ENCODE assay signal across 17 cellular contexts in the genomic region with DNA sequence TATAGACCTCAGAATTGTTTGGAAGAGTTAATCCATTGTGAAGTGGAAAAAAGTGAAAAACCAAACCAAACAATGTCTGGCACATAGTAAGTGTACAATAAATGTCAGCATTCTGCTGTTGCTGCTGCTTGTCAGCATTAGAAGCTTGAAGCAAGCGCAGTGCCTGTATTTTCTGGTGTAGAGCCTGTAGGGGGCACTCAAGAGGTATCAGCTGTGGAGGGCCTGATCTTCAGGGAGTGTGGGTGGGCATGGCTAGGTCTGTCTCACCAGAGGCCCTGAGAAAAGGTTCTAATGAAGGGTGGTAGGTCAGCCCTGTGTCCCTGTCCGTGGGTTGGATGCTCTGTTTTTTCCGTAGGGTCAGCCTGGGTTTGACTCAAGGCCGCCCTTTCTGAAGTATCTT. TPM values are rescaled to one million over a fixed set of nuclear protein-coding genes. Genes with fewer than 3 reads are reported as not detected.
DNase-seq lines count a peak whose midpoint lies in the region; ATAC-seq, FAIRE-seq and TF ChIP-seq lines count a peak whose summit lies in the region.
"Had no signal": no experiment of that assay in that cellular context is flagged by ENCODE, and none has a peak within 500 bp of the region (broad histone marks: within the 10 kb centered on the region; RNA-seq: fewer than 3 reads in every experiment).

No MANE protein-coding gene starts in this region.

- no peak overlapping the region for H3K56ac ChIP-seq in H1 (replicated peaks; ENCODE audit: insufficient read length, low read depth, low read length)

- DNase-seq in Calu3 (no peak), H1 (ENCODE audit: low read depth in 1 of 2, low spot score in 2 of 2) (peak in 1 of 2 experiments; percentile 63), right lobe of liver (no peak), NCI-H2081 treated with DMSO at 0.1 percent for 48 hours (lab: John Stamatoyannopoulos, UW) (no peak), activated T-cell treated with anti-CD3 and anti-CD28 coated beads for 4 hours (no peak), H4 (ENCODE audit: low spot score) (no peak), HK-2 (ENCODE audit: unreplicated experiment) (no peak)
- DNase-seq in Jurkat, Clone E6-1 (ENCODE audit: low read depth, low spot score): peak; percentile 12
- DNase-seq: C1 segment of cervical spinal cord, mesenchymal stem cell, NCI-H1092, NCI-H510A had no signal

- no peaks in the 10 kb centered on the region for H3K79me1 ChIP-seq in H1 (ENCODE audit: low read depth, low read length)

- no peaks in the 10 kb centered on the region for H3K36me3 Mint-ChIP-seq in Calu3 (ENCODE audit: insufficient read depth, unreplicated experiment)

- POLR2A ChIA-PET in H1 (lab: Charles Lee; ENCODE audit: partially characterized antibody): no interaction called here

- no TSS peak for BruUV-seq in Calu3 (replicated peaks; lab: Mats Ljungman, UMichigan)

- H3K36me3 ChIP-seq in H1 (ENCODE audit: control insufficient read depth in 2 of 4, insufficient read depth in 4 of 4, low read length in 3 of 4) (no peaks in the 10 kb centered on the region), right lobe of liver (no peaks in the 10 kb centered on the region)
- H3K36me3 ChIP-seq: suprapubic skin had no signal

- no peak overlapping the region for H3K4me3 ChIP-seq in Jurkat, Clone E6-1 (ENCODE audit: low read length)
- H3K4me3 ChIP-seq in H1 (ENCODE audit: extremely low read depth in 1 of 4, insufficient read depth in 2 of 4, low read depth in 3 of 4, low read length in 4 of 4): no peak overlapping the region
- H3K4me3 ChIP-seq in right lobe of liver: no peak overlapping the region
- H3K4me3 ChIP-seq: suprapubic skin had no signal

- no peak overlapping the region for H2BK12ac ChIP-seq in H1 (ENCODE audit: low read depth, low read length)

- no peak overlapping the region for H2BK20ac ChIP-seq in H1 (ENCODE audit: low read length)

- no peaks in the 10 kb centered on the region for H3K79me2 ChIP-seq in H1 (ENCODE audit: control insufficient read depth in 1 of 2, insufficient read depth in 2 of 2, low read length in 2 of 2)

- no peak overlapping the region for H2BK15ac ChIP-seq in H1 (ENCODE audit: low read length)

- no peak overlapping the region for H3K18ac ChIP-seq in H1 (ENCODE audit: extremely low read depth, low read length)

- H3K23me2 ChIP-seq in H1 (ENCODE audit: low read depth, low read length): peaks cover 8% of the 10 kb centered on the region; the same call in 1 of the 2 replicates

- H3K4me1 ChIP-seq in H1 (replicated peaks in 1 of 4; ENCODE audit: control insufficient read depth in 3 of 4, insufficient read depth in 4 of 4, low read length in 3 of 4) (peaks cover 0 to 5% (median 2%) of the 10 kb centered on the region in 4 experiments; a peak in 5 of 7 replicates), right lobe of liver (peaks cover 0 to 59% (median 15%) of the 10 kb centered on the region in 4 donors)

- no peak overlapping the region for H3K14ac ChIP-seq in H1 (ENCODE audit: insufficient read length)

- H3K27ac ChIP-seq in H1 (ENCODE audit: low read depth, low read length) (no peak overlapping the region), right lobe of liver (peak overlapping the region in 2 of 3 donors; percentile 75 to 84)
- H3K27ac ChIP-seq: suprapubic skin had no signal

- no peaks in the 10 kb centered on the region for H3K9me3 Mint-ChIP-seq in Calu3 (ENCODE audit: low read depth, unreplicated experiment)
- H3K9me3 Mint-ChIP-seq: activated T-helper 17 cell treated with anti-CD3 and anti-CD28 coated beads, Interleukin-2, amount 50 U/mL, for 72 hours had no signal

- no peak overlapping the region for H3K4me2 ChIP-seq in H1 (ENCODE audit: insufficient read depth in 1 of 2, low read depth in 2 of 2, low read length in 2 of 2)

- TF ChIP-seq EP300 in H1 (IDR thresholded peaks at IDR 0.05; ENCODE audit: borderline replicate concordance in 1 of 2, low read depth in 2 of 2, low read length in 2 of 2): no peak

- peak; percentile 45 for TF ChIP-seq CTCF in Calu3 (IDR thresholded peaks at IDR 0.05; ENCODE audit: unreplicated experiment)
- TF ChIP-seq CTCF in H1 (IDR thresholded peaks at IDR 0.05; ENCODE audit: control extremely low read depth in 1 of 3, insufficient read depth in 1 of 3, low read depth in 1 of 3, low read length in 3 of 3): peak; percentile 70 to 81 (median 80)
- TF ChIP-seq CTCF in right lobe of liver (IDR thresholded peaks at IDR 0.05): peak; percentile 22 to 54 (median 31)

- H3K27me3 Mint-ChIP-seq in Calu3 (ENCODE audit: unreplicated experiment): peaks cover 7% of the 10 kb centered on the region

- intact Hi-C loops in Calu3 (cut with micrococcal nuclease; ENCODE audit: unreplicated experiment) (loop anchor here (10.0 kb wide), 1 partner anchor 377 kb away; no protein-coding TSS in a partner anchor), right lobe of liver (cut with DNase I) (no loop called here)

- H2AK5ac ChIP-seq in H1 (ENCODE audit: low read depth, low read length): no peak overlapping the region

- H2BK5ac ChIP-seq in H1 (ENCODE audit: low read depth, low read length): no peak overlapping the region

- TF ChIP-seq POLR2A in H1 (IDR thresholded peaks at IDR 0.05; ENCODE audit: control extremely low read depth in 1 of 2, low read depth in 2 of 2, low read length in 2 of 2) (no peak), right lobe of liver (IDR thresholded peaks at IDR 0.05) (no peak)

- no peak overlapping the region for H3K27ac Mint-ChIP-seq in Calu3 (ENCODE audit: unreplicated experiment)
- H3K27ac Mint-ChIP-seq: activated T-helper 17 cell treated with anti-CD3 and anti-CD28 coated beads, Interleukin-2, amount 50 U/mL, for 72 hours had no signal

- no peak overlapping the region for H2AFZ ChIP-seq in H1 (ENCODE audit: low read length)

- FAIRE-seq in H1 (lab: Jason Lieb, UNC): peak; percentile 69
- FAIRE-seq: bronchial epithelial cell, GM12892 had no signal

- no peak overlapping the region for H3K4me3 Mint-ChIP-seq in Calu3 (ENCODE audit: low read depth, unreplicated experiment)
- H3K4me3 Mint-ChIP-seq: activated T-helper 17 cell treated with anti-CD3 and anti-CD28 coated beads, Interleukin-2, amount 50 U/mL, for 72 hours had no signal

- H4K8ac ChIP-seq in H1 (ENCODE audit: extremely low read depth, insufficient read depth, low read length): no peak overlapping the region

- H4K20me1 ChIP-seq in H1 (replicated peaks in 1 of 2; ENCODE audit: control insufficient read depth in 1 of 2, insufficient read depth in 2 of 2, low read length in 2 of 2): no peaks in the 10 kb centered on the region

- no peak overlapping the region for H3K23ac ChIP-seq in H1 (ENCODE audit: insufficient read length)

- H3K9ac ChIP-seq in H1 (replicated peaks in 1 of 4; ENCODE audit: extremely low read depth in 1 of 4, low read depth in 3 of 4, low read length in 3 of 4): no peak overlapping the region

- H3K27me3 ChIP-seq in H1 (replicated peaks in 1 of 4; ENCODE audit: control insufficient read depth in 3 of 4, extremely low read depth in 1 of 4, insufficient read depth in 3 of 4, low read length in 3 of 4) (peaks cover 10 to 33% (median 29%) of the 10 kb centered on the region in 4 experiments), right lobe of liver (no peaks in the 10 kb centered on the region)

- no peaks in the 10 kb centered on the region for H3K9me3 ChIP-seq in H1 (ENCODE audit: insufficient read depth in 2 of 2, low read depth in 1 of 2, low read length in 1 of 2)
- H3K9me3 ChIP-seq in right lobe of liver: no peaks in the 10 kb centered on the region
- H3K9me3 ChIP-seq: suprapubic skin had no signal

- no peak overlapping the region for H4K5ac ChIP-seq in H1 (ENCODE audit: insufficient read length, low read depth, low read length)

- H3K4me1 Mint-ChIP-seq in Calu3 (ENCODE audit: low read depth, unreplicated experiment): peaks cover 13% of the 10 kb centered on the region
- H3K4me1 Mint-ChIP-seq: activated T-helper 17 cell treated with anti-CD3 and anti-CD28 coated beads, Interleukin-2, amount 50 U/mL, for 72 hours had no signal

- no peak overlapping the region for H3K4ac ChIP-seq in H1 (replicated peaks; ENCODE audit: insufficient read length, low read depth, low read length)

- CTCF ChIA-PET in Calu3 (lab: Charles Lee) (interaction anchor here (0.8 kb wide), 1 partner anchor 28 kb away, joined by 3 read pairs; no protein-coding TSS in a partner anchor), H1 (lab: Charles Lee; ENCODE audit: partially characterized antibody) (interaction anchor here (0.6 to 3.3 kb wide), 44 partner anchors 9 to 972 kb away, joined by 3 to 20 read pairs (median 4); no protein-coding TSS in a partner anchor)

- peak; percentile 79 to 84 for TF ChIP-seq RAD21 in H1 (IDR thresholded peaks at IDR 0.05 in 1 of 2, conservative IDR thresholded peaks at IDR 0.05 in 1 of 2; ENCODE audit: low read depth in 2 of 2, low read length in 2 of 2)

- no peak overlapping the region for H4K91ac ChIP-seq in H1 (replicated peaks; ENCODE audit: insufficient read length, low read length)

- H2BK120ac ChIP-seq in H1 (replicated peaks; ENCODE audit: low read depth, low read length): no peak overlapping the region

- 84% methylated on average over 4 of the region's 4 CpGs; no CpG with 5 or more reads in 1 of the 2 experiments for WGBS in H1 (ENCODE audit: extremely low coverage in 1 of 2, insufficient coverage in 1 of 2, insufficient read length in 1 of 2, insufficient replicate concordance in 2 of 2, low coverage in 1 of 2, low lambda C conversion rate in 2 of 2, missing lambda C conversion rate in 1 of 2), 2 experiments
- WGBS in right lobe of liver (ENCODE audit: insufficient coverage, low coverage, low lambda C conversion rate, missing lambda C conversion rate): 83% methylated on average over 4 of the region's 4 CpGs

- ATAC-seq in right lobe of liver: peak in 1 of 4 donors; percentile 4
- ATAC-seq: activated T-helper 17 cell treated with anti-CD3 and anti-CD28 coated beads, Interleukin-2, amount 50 U/mL, for 72 hours had no signal

TF ChIP-seq in H1, 55 proteins besides CTCF, POLR2A, EP300 and RAD21 (continues in another document):
- TF ChIP-seq JUN (IDR thresholded peaks at IDR 0.05; ENCODE audit: low read depth, low read length): no peak

RNA-seq across cellular contexts. Expression of gene ADAMTSL3, which starts 3.6 kb away (rescaled TPM):
- 1.1 and 2.4 TPM in 2 replicates for total RNA-seq in Calu3 (2022)
- not detected for polyA plus RNA-seq in Jurkat, Clone E6-1 (2012; ENCODE audit: insufficient read depth, insufficient read length)
- total RNA-seq in H1 (2021; fragmentation: NEBNext Ultra II Directional; extraction: Animal tissue kit (Norgen Biotek cat#: 25700)): 0.75 and 1.4 TPM in 2 replicates
- 0.35 TPM in 2 replicates for polyA plus RNA-seq in H1 (2011; rRNA removed)
- polyA plus RNA-seq in H1 (2011; cell fraction: cytosol; rRNA removed): 0.36 TPM
- polyA plus RNA-seq in H1 (2011; cell fraction: nucleus; rRNA removed): 1.2 TPM
- 0.49 to 0.82 TPM (median 0.72 TPM) in 4 replicates for polyA plus RNA-seq in H1 (2012, experiment 1 of 2)
- polyA plus RNA-seq in H1 (2012, experiment 2 of 2): 0.09 TPM
- 0.53 TPM for polyA plus RNA-seq in H1 (2013, experiment 1 of 2)
- polyA plus RNA-seq in H1 (2013, experiment 2 of 2): 0.63 TPM
- polyA minus RNA-seq in H1 (2011; rRNA and poly(A)+ RNA removed): 1.5 and 5.4 TPM in 2 replicates
- polyA minus RNA-seq in H1 (2011; cell fraction: cytosol; rRNA and poly(A)+ RNA removed): 0.59 TPM
- polyA minus RNA-seq in H1 (2011; cell fraction: nucleus; rRNA and poly(A)+ RNA removed): 2.4 TPM
- 10 to 100 TPM in 4 of 6 experiments, 1 to 10 TPM in 2; 7.5 to 28.7 (median 14.0) TPM for total RNA-seq in right lobe of liver
- 0.17 TPM in 1 of 2 replicates, not detected in the other for total RNA-seq in H4 (2014; rRNA removed; shearing (Covaris generic))
- total RNA-seq: activated T-helper 17 cell treated with anti-CD3 and anti-CD28 coated beads, Interleukin-2, amount 50 U/mL, for 72 hours; pulmonary artery endothelial cell had no signal
